Comparison of ENCODE assay signal across 15 cellular contexts in genomic region chr3:157145566-157145965, GRCh38. TPM values are rescaled to one million over a fixed set of nuclear protein-coding genes. Genes with fewer than 3 reads are reported as not detected.
DNase-seq lines count a peak whose midpoint lies in the region; ATAC-seq and TF ChIP-seq lines count a peak whose summit lies in the region.
"Had no signal": no experiment of that assay in that cellular context is flagged by ENCODE, and none has a peak within 500 bp of the region (broad histone marks: within the 10 kb centered on the region; RNA-seq: fewer than 3 reads in every experiment).

No MANE protein-coding gene starts in this region.

- H3K4me1 Mint-ChIP-seq in activated naive CD4-positive, alpha-beta T cell treated with anti-CD3 and anti-CD28 coated beads, Interleukin-2, amount 10 ng/mL, durations not matched to agents 7 days and 5 days: peaks cover 23% of the 10 kb centered on the region
- H3K4me1 Mint-ChIP-seq in brain: no peaks in the 10 kb centered on the region
- peaks cover 15% of the 10 kb centered on the region for H3K4me1 Mint-ChIP-seq in stimulated activated effector memory CD8-positive, alpha-beta T cell treated with anti-CD3 and anti-CD28 coated beads, Interleukin-12 subunit alpha, Interleukin-12 subunit beta, amount 100 ng/mL, for 72 hours

- H3K27ac ChIP-seq in PC-9 (peak overlapping the region; percentile 14), hepatocyte (no peak overlapping the region)
- H3K27ac ChIP-seq: adrenal gland, SJSA1 had no signal

- no peak for ATAC-seq in stimulated activated effector memory CD8-positive, alpha-beta T cell treated with anti-CD3 and anti-CD28 coated beads, Interleukin-12 subunit alpha, Interleukin-12 subunit beta, amount 100 ng/mL, for 72 hours
- ATAC-seq in HG03139 (IDR thresholded peaks at IDR 0.05; ENCODE audit: unreplicated experiment) (no peak), left ventricle myocardium superior (no peak)
- ATAC-seq: activated CD4-positive, CD25-positive, alpha-beta regulatory T cell treated with anti-CD3 and anti-CD28 coated beads, Interleukin-2, amount 50 U/mL, for 24 hours had no signal

- H3K4me1 ChIP-seq in PC-9 (replicated peaks; ENCODE audit: insufficient read depth): no peaks in the 10 kb centered on the region
- H3K4me1 ChIP-seq in hepatocyte (ENCODE audit: insufficient read depth): no peaks in the 10 kb centered on the region
- H3K4me1 ChIP-seq: adrenal gland, SJSA1 had no signal

- peak overlapping the region; percentile 58 for H3K27ac Mint-ChIP-seq in activated naive CD4-positive, alpha-beta T cell treated with anti-CD3 and anti-CD28 coated beads, Interleukin-2, amount 10 ng/mL, durations not matched to agents 7 days and 5 days
- H3K27ac Mint-ChIP-seq in brain: peak overlapping the region in 3 of 5 experiments; percentile 2 to 78 (median 38)
- H3K27ac Mint-ChIP-seq in stimulated activated effector memory CD8-positive, alpha-beta T cell treated with anti-CD3 and anti-CD28 coated beads, Interleukin-12 subunit alpha, Interleukin-12 subunit beta, amount 100 ng/mL, for 72 hours: peak overlapping the region; percentile 69

- peaks cover 36% of the 10 kb centered on the region for H4K20me1 ChIP-seq in PC-9 (ENCODE audit: insufficient read depth)
- peaks cover 20% of the 10 kb centered on the region for H4K20me1 ChIP-seq in hepatocyte (ENCODE audit: insufficient read depth, poor library complexity, severe bottlenecking)

- H3K9me3 Mint-ChIP-seq in activated naive CD4-positive, alpha-beta T cell treated with anti-CD3 and anti-CD28 coated beads, Interleukin-2, amount 10 ng/mL, durations not matched to agents 7 days and 5 days: no peaks in the 10 kb centered on the region
- H3K9me3 Mint-ChIP-seq in brain: no peaks in the 10 kb centered on the region
- H3K9me3 Mint-ChIP-seq in stimulated activated effector memory CD8-positive, alpha-beta T cell treated with anti-CD3 and anti-CD28 coated beads, Interleukin-12 subunit alpha, Interleukin-12 subunit beta, amount 100 ng/mL, for 72 hours: no peaks in the 10 kb centered on the region

- intact Hi-C loops in PC-9 (cut with micrococcal nuclease; ENCODE audit: unreplicated experiment) (no loop called here), left ventricle myocardium superior (cut with micrococcal nuclease) (no loop called here)

- H3K27me3 ChIP-seq in PC-9 (ENCODE audit: insufficient read depth, low read depth): no peaks in the 10 kb centered on the region
- H3K27me3 ChIP-seq in hepatocyte: no peaks in the 10 kb centered on the region
- H3K27me3 ChIP-seq: adrenal gland had no signal

- H3K9me3 ChIP-seq in PC-9 (ENCODE audit: insufficient read depth, low read depth): no peaks in the 10 kb centered on the region
- no peaks in the 10 kb centered on the region for H3K9me3 ChIP-seq in hepatocyte (ENCODE audit: low read depth)
- H3K9me3 ChIP-seq: adrenal gland, SJSA1 had no signal

- WGBS in hepatocyte (ENCODE audit: low lambda C conversion rate, missing lambda C conversion rate): 75% methylated on average over 1 of the region's 1 CpG

- TF ChIP-seq CTCF in PC-9 (conservative IDR thresholded peaks at IDR 0.05) (no peak), brain (conservative IDR thresholded peaks at IDR 0.05) (no peak), hepatocyte (IDR thresholded peaks at IDR 0.05; ENCODE audit: poor library complexity) (no peak)

- CTCF ChIA-PET in activated naive CD4-positive, alpha-beta T cell treated with anti-CD3 and anti-CD28 coated beads, Interleukin-2, amount 10 ng/mL, durations not matched to agents 7 days and 5 days (lab: Charles Lee): interaction anchor here (2.2 kb wide), 1 partner anchor 9 kb away, joined by 6 read pairs; no protein-coding TSS in a partner anchor
- CTCF ChIA-PET in PC-9 (lab: Charles Lee): no interaction called here

- H3K4me3 ChIP-seq in PC-9 (no peak overlapping the region), hepatocyte (no peak overlapping the region)
- H3K4me3 ChIP-seq: adrenal gland, SJSA1 had no signal

- H3K9me2 ChIP-seq in PC-9 (ENCODE audit: insufficient read depth) (no peaks in the 10 kb centered on the region), hepatocyte (replicated peaks; ENCODE audit: insufficient read depth) (no peaks in the 10 kb centered on the region)

- H3K36me3 ChIP-seq in PC-9 (ENCODE audit: low read depth): peaks cover 39% of the 10 kb centered on the region
- H3K36me3 ChIP-seq in hepatocyte (replicated peaks; ENCODE audit: insufficient read depth, low read depth): peaks cover 23% of the 10 kb centered on the region

- peaks cover 89% of the 10 kb centered on the region for H3F3A ChIP-seq in PC-9 (ENCODE audit: insufficient read depth, low read depth)

- H3K4me2 ChIP-seq in PC-9 (no peak overlapping the region), hepatocyte (no peak overlapping the region)

- no peak for DNase-seq in activated naive CD4-positive, alpha-beta T cell treated with anti-CD3 and anti-CD28 coated beads, Interleukin-2, amount 10 ng/mL, durations not matched to agents 7 days and 5 days
- DNase-seq in activated naive CD4-positive, alpha-beta T cell (lab: John Stamatoyannopoulos, UW): no peak
- no peak for DNase-seq in PC-9
- DNase-seq in stimulated activated effector memory CD8-positive, alpha-beta T cell treated with anti-CD3 and anti-CD28 coated beads, Interleukin-12 subunit alpha, Interleukin-12 subunit beta, amount 100 ng/mL, for 72 hours (ENCODE audit: low spot score in 2 of 2): no peak
- DNase-seq in left ventricle myocardium superior: no peak
- no peak for DNase-seq in hepatocyte (ENCODE audit: low spot score)
- DNase-seq: adrenal gland; NCI-H1436; NCI-H82; stimulated activated CD4-positive, alpha-beta T cell treated with anti-CD3 and anti-CD28 coated beads, Interleukin-4, amount 100 ng/mL, for 24 hours; stimulated activated naive CD4-positive, alpha-beta T cell treated with Interleukin-2 at 50 U/mL for 16 hours had no signal

- H3K79me2 ChIP-seq in PC-9 (ENCODE audit: low read depth) (peaks cover 7% of the 10 kb centered on the region; the same call in 1 of the 2 replicates), hepatocyte (peaks cover 10% of the 10 kb centered on the region)

- no peaks in the 10 kb centered on the region for H3K27me3 Mint-ChIP-seq in activated naive CD4-positive, alpha-beta T cell treated with anti-CD3 and anti-CD28 coated beads, Interleukin-2, amount 10 ng/mL, durations not matched to agents 7 days and 5 days
- no peaks in the 10 kb centered on the region for H3K27me3 Mint-ChIP-seq in brain

- H2AFZ ChIP-seq in PC-9: no peak overlapping the region
- H2AFZ ChIP-seq in hepatocyte: no peak overlapping the region

- BruUV-seq in PC-9 (replicated peaks; lab: Mats Ljungman, UMichigan): no TSS peak

- POLR2A ChIA-PET in PC-9 (lab: Charles Lee; ENCODE audit: unreplicated experiment): interaction anchor here (0.6 kb wide), 1 partner anchor 847 kb away, joined by 5 read pairs; no protein-coding TSS in a partner anchor

- H3K36me3 Mint-ChIP-seq in activated naive CD4-positive, alpha-beta T cell treated with anti-CD3 and anti-CD28 coated beads, Interleukin-2, amount 10 ng/mL, durations not matched to agents 7 days and 5 days: peaks cover 73% of the 10 kb centered on the region
- H3K36me3 Mint-ChIP-seq in brain: peaks cover 72% of the 10 kb centered on the region
- peaks cover 95% of the 10 kb centered on the region for H3K36me3 Mint-ChIP-seq in stimulated activated effector memory CD8-positive, alpha-beta T cell treated with anti-CD3 and anti-CD28 coated beads, Interleukin-12 subunit alpha, Interleukin-12 subunit beta, amount 100 ng/mL, for 72 hours

- no peak overlapping the region for H3K4me3 Mint-ChIP-seq in activated naive CD4-positive, alpha-beta T cell treated with anti-CD3 and anti-CD28 coated beads, Interleukin-2, amount 10 ng/mL, durations not matched to agents 7 days and 5 days
- H3K4me3 Mint-ChIP-seq in brain: no peak overlapping the region
- H3K4me3 Mint-ChIP-seq in stimulated activated effector memory CD8-positive, alpha-beta T cell treated with anti-CD3 and anti-CD28 coated beads, Interleukin-12 subunit alpha, Interleukin-12 subunit beta, amount 100 ng/mL, for 72 hours: no peak overlapping the region

RNA-seq across cellular contexts. Expression of gene CCNL1, which starts 14.4 kb away (rescaled TPM):
- total RNA-seq in PC-9 (2021): 91.3 and 101 TPM in 2 replicates
- 12.6 TPM for polyA plus RNA-seq in brain (ENCODE audit: insufficient read depth, low read depth, low replicate concordance)
- 30.7 TPM for total RNA-seq in left ventricle myocardium superior
- total RNA-seq in hepatocyte: 300 and 338 TPM in 2 replicates
- 125 and 172 TPM in 2 replicates for polyA plus RNA-seq in hepatocyte
